ENCODE assay signal across 27 cellular contexts in the genomic region with DNA sequence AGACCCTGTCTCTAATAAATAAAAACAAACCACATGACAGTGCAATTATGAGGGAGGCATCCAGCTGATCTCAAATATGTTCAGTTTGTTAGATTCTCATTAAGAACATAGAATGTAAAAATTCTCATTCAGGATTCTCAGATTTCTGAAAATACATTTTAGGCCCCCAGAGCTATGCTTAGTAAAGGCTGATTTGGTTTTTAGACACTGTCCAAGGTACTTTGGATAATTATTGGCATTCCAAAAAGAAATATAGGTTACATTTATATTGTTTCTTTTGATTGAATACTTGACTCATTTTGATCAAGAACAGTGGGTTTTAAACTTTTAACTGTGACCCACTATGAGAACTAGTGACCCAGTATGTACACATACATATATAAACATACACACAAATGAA. TPM values are rescaled to one million over a fixed set of nuclear protein-coding genes. Genes with fewer than 3 reads are reported as not detected.
DNase-seq lines count a peak whose midpoint lies in the region; ATAC-seq, FAIRE-seq and TF ChIP-seq lines count a peak whose summit lies in the region.
"Had no signal": no experiment of that assay in that cellular context is flagged by ENCODE, and none has a peak within 500 bp of the region (broad histone marks: within the 10 kb centered on the region; RNA-seq: fewer than 3 reads in every experiment).

No MANE protein-coding gene starts in this region.

- H3K4me3 ChIP-seq in A549 (no peak overlapping the region), HEK293 (ENCODE audit: low read depth, low read length) (no peak overlapping the region)
- H3K4me3 ChIP-seq: BLaER1; BLaER1 treated with 17β-estradiol and CSF1 and Interleukin-3, amounts not matched to agents 10 nM and 100 nM had no signal

- no peak for TF ChIP-seq CTCF in A549 (IDR thresholded peaks at IDR 0.05)
- TF ChIP-seq CTCF in HEK293 (tag by site-specific recombination; IDR thresholded peaks at IDR 0.05) = no peak

- TF ChIP-seq RAD21 in A549 (conservative IDR thresholded peaks at IDR 0.05 in 1 of 2, IDR thresholded peaks at IDR 0.05 in 1 of 2) = no peak
- no peak for TF ChIP-seq RAD21 in Ishikawa (IDR thresholded peaks at IDR 0.05; ENCODE audit: low read depth)

- TF ChIP-seq POLR2A in A549 (IDR thresholded peaks at IDR 0.05; ENCODE audit: low read length) = no peak

- TF ChIP-seq EP300 in A549 (IDR thresholded peaks at IDR 0.05) (no peak), Ishikawa (IDR thresholded peaks at IDR 0.05; ENCODE audit: borderline replicate concordance) (no peak)

- no peak overlapping the region for H3K4me2 ChIP-seq in A549
- H3K4me2 ChIP-seq: BLaER1; BLaER1 treated with 17β-estradiol and CSF1 and Interleukin-3, amounts not matched to agents 10 nM and 100 nM had no signal

- H3K27ac ChIP-seq in A549 (no peak overlapping the region), HEK293 (ENCODE audit: extremely low read depth, low read depth, low read length) (no peak overlapping the region)
- H3K27ac ChIP-seq: 22Rv1; BLaER1; BLaER1 treated with 17β-estradiol and CSF1 and Interleukin-3, amounts not matched to agents 10 nM and 100 nM; C4-2B had no signal

- H3K36me3 ChIP-seq in HEK293 (ENCODE audit: control insufficient read depth in 2 of 2, insufficient read depth in 1 of 2, low read length in 2 of 2) = no peaks in the 10 kb centered on the region
- H3K36me3 ChIP-seq: BE2C; BLaER1; BLaER1 treated with 17β-estradiol and CSF1 and Interleukin-3, amounts not matched to agents 10 nM and 100 nM had no signal

- no peaks in the 10 kb centered on the region for H3K9me3 ChIP-seq in A549
- no peaks in the 10 kb centered on the region for H3K9me3 ChIP-seq in HEK293 (ENCODE audit: control insufficient read depth, insufficient read depth, low read depth, low read length)
- H3K9me3 ChIP-seq: BE2C; BLaER1; BLaER1 treated with 17β-estradiol and CSF1 and Interleukin-3, amounts not matched to agents 10 nM and 100 nM; Caco-2 had no signal

- no peak for ATAC-seq in A549
- ATAC-seq in HG03108 (IDR thresholded peaks at IDR 0.05; ENCODE audit: unreplicated experiment) = no peak
- ATAC-seq: CD8-positive, alpha-beta T cell had no signal

- no peak for FAIRE-seq in A549 (lab: Jason Lieb, UNC)
- FAIRE-seq: A204.1, D721Med had no signal

- DNase-seq in A549 (ENCODE audit: low read depth in 1 of 2, low spot score in 1 of 2) (no peak), A172 (ENCODE audit: low spot score) (no peak)
- no peak for DNase-seq in stimulated activated CD4-positive, alpha-beta T cell treated with anti-CD3 and anti-CD28 coated beads, Interleukin-12 subunit alpha, Interleukin-12 subunit beta, amount 100 ng/mL, for 4 hours
- DNase-seq: 8988T; ACHN; AML-193; BE2C; Caco-2; Calu3; CD4-positive, alpha-beta memory T cell; CD4-positive, alpha-beta T cell; CD4-positive, CD25-positive, alpha-beta regulatory T cell; CD8-positive, alpha-beta memory T cell; CD8-positive, alpha-beta T cell; COR-L47; DMS 273 treated with DMSO at 0.1 percent for 48 hours; DND-41; EL had no signal

- POLR2A ChIA-PET in A549 (lab: Yijun Ruan, JAX) (no interaction called here), HEK293 (lab: Yijun Ruan, JAX) (no interaction called here)

- CTCF ChIA-PET in A549 (lab: Yijun Ruan, JAX) (no interaction called here), HEK293 (lab: Yijun Ruan, JAX) (interaction anchor here (0.9 kb wide), 1 partner anchor 116 kb away, joined by 4 read pairs; no protein-coding TSS in a partner anchor)

- no peaks in the 10 kb centered on the region for H3K4me1 ChIP-seq in A549
- H3K4me1 ChIP-seq in HEK293 (ENCODE audit: control insufficient read depth, insufficient read depth, low read length) = no peaks in the 10 kb centered on the region
- H3K4me1 ChIP-seq: BE2C; BLaER1; BLaER1 treated with 17β-estradiol and CSF1 and Interleukin-3, amounts not matched to agents 10 nM and 100 nM had no signal

TF ChIP-seq in A549, 52 proteins besides CTCF, POLR2A, EP300 and RAD21 (continues in another document):
- TF ChIP-seq, protein P1, sequence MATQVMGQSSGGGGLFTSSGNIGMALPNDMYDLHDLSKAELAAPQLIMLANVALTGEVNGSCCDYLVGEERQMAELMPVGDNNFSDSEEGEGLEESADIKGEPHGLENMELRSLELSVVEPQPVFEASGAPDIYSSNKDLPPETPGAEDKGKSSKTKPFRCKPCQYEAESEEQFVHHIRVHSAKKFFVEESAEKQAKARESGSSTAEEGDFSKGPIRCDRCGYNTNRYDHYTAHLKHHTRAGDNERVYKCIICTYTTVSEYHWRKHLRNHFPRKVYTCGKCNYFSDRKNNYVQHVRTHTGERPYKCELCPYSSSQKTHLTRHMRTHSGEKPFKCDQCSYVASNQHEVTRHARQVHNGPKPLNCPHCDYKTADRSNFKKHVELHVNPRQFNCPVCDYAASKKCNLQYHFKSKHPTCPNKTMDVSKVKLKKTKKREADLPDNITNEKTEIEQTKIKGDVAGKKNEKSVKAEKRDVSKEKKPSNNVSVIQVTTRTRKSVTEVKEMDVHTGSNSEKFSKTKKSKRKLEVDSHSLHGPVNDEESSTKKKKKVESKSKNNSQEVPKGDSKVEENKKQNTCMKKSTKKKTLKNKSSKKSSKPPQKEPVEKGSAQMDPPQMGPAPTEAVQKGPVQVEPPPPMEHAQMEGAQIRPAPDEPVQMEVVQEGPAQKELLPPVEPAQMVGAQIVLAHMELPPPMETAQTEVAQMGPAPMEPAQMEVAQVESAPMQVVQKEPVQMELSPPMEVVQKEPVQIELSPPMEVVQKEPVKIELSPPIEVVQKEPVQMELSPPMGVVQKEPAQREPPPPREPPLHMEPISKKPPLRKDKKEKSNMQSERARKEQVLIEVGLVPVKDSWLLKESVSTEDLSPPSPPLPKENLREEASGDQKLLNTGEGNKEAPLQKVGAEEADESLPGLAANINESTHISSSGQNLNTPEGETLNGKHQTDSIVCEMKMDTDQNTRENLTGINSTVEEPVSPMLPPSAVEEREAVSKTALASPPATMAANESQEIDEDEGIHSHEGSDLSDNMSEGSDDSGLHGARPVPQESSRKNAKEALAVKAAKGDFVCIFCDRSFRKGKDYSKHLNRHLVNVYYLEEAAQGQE (IDR thresholded peaks at IDR 0.05) = peak; percentile 34; the same call in 1 of the 2 replicates
- no peak for TF ChIP-seq HOXA7 (CRISPR knock-in tag; IDR thresholded peaks at IDR 0.05)

TF ChIP-seq in HEK293, 187 proteins besides CTCF, POLR2A, EP300 and RAD21 (continues in another document):
- TF ChIP-seq, protein P1 (tag by site-specific recombination; IDR thresholded peaks at IDR 0.05) = peak; percentile 89
- no peak for TF ChIP-seq SP2 (tag by site-specific recombination; IDR thresholded peaks at IDR 0.05)

TF ChIP-seq in Ishikawa, 13 proteins besides CTCF, POLR2A, EP300 and RAD21 (continues in another document):
- TF ChIP-seq, protein P1 (IDR thresholded peaks at IDR 0.05; ENCODE audit: low read depth) = peak; percentile 68
- TF ChIP-seq EGR1 (IDR thresholded peaks at IDR 0.05) = no peak

RNA-seq across cellular contexts. Expression of a gene that starts 55.5 kb away (rescaled TPM):
- polyA plus RNA-seq in A549 (2011; rRNA removed) (2.9 and 3.6 TPM in 2 replicates), A549 (2017; fragmentation: RNase III; extraction: RNeasy Plus Mini Kit Qiagen cat#74134 plus additional on column Dnase treatment) (2.1 to 2.5 TPM (median 2.2 TPM) in 3 replicates)
- 1.4 and 2.1 TPM in 2 replicates for polyA plus RNA-seq in A549 (2012; cell fraction: cytosol; rRNA removed)
- polyA plus RNA-seq in A549 (2012; cell fraction: nucleus; rRNA removed) = 3.1 and 3.6 TPM in 2 replicates
- 4.1 and 6.4 TPM in 2 replicates for polyA minus RNA-seq in A549 (2011; rRNA and poly(A)+ RNA removed)
- total RNA-seq in A172 (2014; rRNA removed; shearing (Covaris generic)) = 7.9 and 10.7 TPM in 2 replicates
